In genomic region chr7:46663025-46663424, GRCh38 we compare ENCODE assay signal across 1 cellular context.
TF ChIP-seq lines count a peak whose summit lies in the region.

No MANE protein-coding gene starts in this region.

TF ChIP-seq in H1, 55 proteins besides CTCF, POLR2A, EP300 and RAD21:
- no peak for TF ChIP-seq SIRT6 (IDR thresholded peaks at IDR 0.05; ENCODE audit: low read length)
- TF ChIP-seq RXRA (IDR thresholded peaks at IDR 0.05; ENCODE audit: insufficient read depth, low read depth, low read length) = no peak
- TF ChIP-seq SUZ12 (IDR thresholded peaks at IDR 0.05; ENCODE audit: low read length) = no peak
TF ChIP-seq in H1: peak in this region for 0.
